1 cellular context compared by ENCODE assay signal in genomic region chr10:115001506-115002381, GRCh38.
TF ChIP-seq lines count a peak whose summit lies in the region.

No MANE protein-coding gene starts in this region.

TF ChIP-seq in GM23338, 12 proteins besides CTCF, POLR2A, EP300 and RAD21 (continued from another document):
- no peak for TF ChIP-seq REST (IDR thresholded peaks at IDR 0.05; ENCODE audit: unreplicated experiment)
- no peak for TF ChIP-seq STAT1 (IDR thresholded peaks at IDR 0.05; ENCODE audit: unreplicated experiment)
- no peak for TF ChIP-seq JUNB (IDR thresholded peaks at IDR 0.05; ENCODE audit: unreplicated experiment)
